Comparison of ENCODE assay signal across 36 cellular contexts in genomic region chr20:43138061-43138860, GRCh38. TPM values are rescaled to one million over a fixed set of nuclear protein-coding genes. Genes with fewer than 3 reads are reported as not detected.
DNase-seq lines count a peak whose midpoint lies in the region; ATAC-seq and TF ChIP-seq lines count a peak whose summit lies in the region.
"Had no signal": no experiment of that assay in that cellular context is flagged by ENCODE, and none has a peak within 500 bp of the region (broad histone marks: within the 10 kb centered on the region; RNA-seq: fewer than 3 reads in every experiment).

No MANE protein-coding gene starts in this region.

- H3K9me3 ChIP-seq in right cardiac atrium (ENCODE audit: control insufficient read depth, low read length) (no peaks in the 10 kb centered on the region), neural progenitor cell (ENCODE audit: low read depth) (no peaks in the 10 kb centered on the region), MM.1S (replicated peaks; ENCODE audit: insufficient read depth, low read length) (no peaks in the 10 kb centered on the region), testis (no peaks in the 10 kb centered on the region)
- H3K9me3 ChIP-seq: A549, ascending aorta, suprapubic skin had no signal

- intact Hi-C loops in right cardiac atrium (cut with DNase I) (no loop called here), left ventricle myocardium superior (cut with micrococcal nuclease) (no loop called here), testis (cut with DNase I; ENCODE audit: low total_unique reads) (no loop called here)

- peaks cover 4% of the 10 kb centered on the region for H3K4me1 Mint-ChIP-seq in neural progenitor cell
- H3K4me1 Mint-ChIP-seq: activated CD4-positive, alpha-beta T cell treated with anti-CD3 and anti-CD28 coated beads, Interleukin-2, amount 10 ng/mL, durations not matched to agents 24 days and 14 days; naive B cell had no signal

- DNase-seq in right cardiac atrium (peak; percentile 44 to 76 (median 67)), left ventricle myocardium superior (no peak), neural progenitor cell (ENCODE audit: low spot score) (no peak), MM.1S (no peak), HPDE6-E6E7 (ENCODE audit: extremely low spot score) (no peak), testis (no peak)
- DNase-seq: activated CD4-positive, alpha-beta T cell treated with anti-CD3 and anti-CD28 coated beads, Interleukin-2, amount 10 ng/mL, durations not matched to agents 24 days and 14 days; activated effector memory CD4-positive, alpha-beta T cell treated with anti-CD3 and anti-CD28 coated beads, Interleukin-2, amount 50 U/mL, for 16 hours; activated naive CD8-positive, alpha-beta T cell treated with anti-CD3 and anti-CD28 coated beads, Interleukin-2, amount 10 ng/mL, durations not matched to agents 7 days and 5 days; CD4-positive, alpha-beta T cell; cortex of kidney; DMS53; effector memory CD8-positive, alpha-beta T cell; H9; Kasumi-1; MV-4-11; naive B cell; NCI-H1436; NCI-H2081; NCI-H226; NCI-H526 treated with DMSO at 0.1 percent for 48 hours; PC-3; SHP77 treated with DMSO at 0.1 percent for 48 hours; stimulated activated naive CD4-positive, alpha-beta T cell had no signal

- H3K9me3 Mint-ChIP-seq in neural progenitor cell = no peaks in the 10 kb centered on the region
- H3K9me3 Mint-ChIP-seq: activated CD4-positive, alpha-beta T cell treated with anti-CD3 and anti-CD28 coated beads, Interleukin-2, amount 10 ng/mL, durations not matched to agents 24 days and 14 days; activated naive CD8-positive, alpha-beta T cell treated with anti-CD3 and anti-CD28 coated beads, Interleukin-2, amount 10 ng/mL, durations not matched to agents 7 days and 5 days; CD4-positive, alpha-beta T cell; H9; T-helper 2 cell treated with Interferon-gamma antibody and Interleukin-4, amounts not matched to agents 5 μg/mL and 100 μg/mL, for 36 hours had no signal

- ATAC-seq in right cardiac atrium (peak; percentile 43 to 55), left ventricle myocardium superior (no peak), esophagus mucosa (peak; percentile 33), GM21825 (IDR thresholded peaks at IDR 0.05; ENCODE audit: unreplicated experiment) (no peak)
- ATAC-seq: A549; effector memory CD8-positive, alpha-beta T cell; PC-3 had no signal

- no peak overlapping the region for H3K4me3 Mint-ChIP-seq in neural progenitor cell
- H3K4me3 Mint-ChIP-seq: activated CD4-positive, alpha-beta T cell treated with anti-CD3 and anti-CD28 coated beads, Interleukin-2, amount 10 ng/mL, durations not matched to agents 24 days and 14 days; activated naive CD8-positive, alpha-beta T cell treated with anti-CD3 and anti-CD28 coated beads, Interleukin-2, amount 10 ng/mL, durations not matched to agents 7 days and 5 days; CD4-positive, alpha-beta T cell; effector memory CD8-positive, alpha-beta T cell; H9; naive B cell; T-helper 2 cell treated with Interferon-gamma antibody and Interleukin-4, amounts not matched to agents 5 μg/mL and 100 μg/mL, for 36 hours had no signal

- peak overlapping the region; percentile 9 for H3K27ac Mint-ChIP-seq in neural progenitor cell
- H3K27ac Mint-ChIP-seq: activated CD4-positive, alpha-beta T cell treated with anti-CD3 and anti-CD28 coated beads, Interleukin-2, amount 10 ng/mL, durations not matched to agents 24 days and 14 days; activated naive CD8-positive, alpha-beta T cell treated with anti-CD3 and anti-CD28 coated beads, Interleukin-2, amount 10 ng/mL, durations not matched to agents 7 days and 5 days; CD4-positive, alpha-beta T cell; effector memory CD8-positive, alpha-beta T cell; T-helper 2 cell treated with Interferon-gamma antibody and Interleukin-4, amounts not matched to agents 5 μg/mL and 100 μg/mL, for 36 hours had no signal

- H3K4me1 ChIP-seq in right cardiac atrium (ENCODE audit: control insufficient read depth, insufficient read depth, low read length) (no peaks in the 10 kb centered on the region), neural progenitor cell (no peaks in the 10 kb centered on the region), MM.1S (ENCODE audit: low read length) (no peaks in the 10 kb centered on the region), testis (no peaks in the 10 kb centered on the region)
- H3K4me1 ChIP-seq: A549, ascending aorta, suprapubic skin had no signal

- H3K27ac ChIP-seq in right cardiac atrium (ENCODE audit: low read length) = no peak overlapping the region
- no peak overlapping the region for H3K27ac ChIP-seq in neural progenitor cell
- no peak overlapping the region for H3K27ac ChIP-seq in MM.1S (ENCODE audit: low read length)
- H3K27ac ChIP-seq in testis = no peak overlapping the region
- H3K27ac ChIP-seq: A549, ascending aorta, cardiac muscle cell, suprapubic skin, VCaP had no signal

- H3K9ac ChIP-seq in neural progenitor cell (no peak overlapping the region), MM.1S (ENCODE audit: low read length) (no peak overlapping the region)

- 71% methylated on average over 17 of the region's 17 CpGs for WGBS in right cardiac atrium
- 87 to 93% methylated on average over 9 to 17 of the region's 17 CpGs for WGBS in testis, 2 donors

- no peaks in the 10 kb centered on the region for H3K9me2 ChIP-seq in MM.1S (replicated peaks; ENCODE audit: insufficient read depth, low read length)

- H3K36me3 ChIP-seq in neural progenitor cell (no peaks in the 10 kb centered on the region), MM.1S (replicated peaks; ENCODE audit: insufficient read depth, low read length) (no peaks in the 10 kb centered on the region), testis (ENCODE audit: low read depth, missing control alignments) (no peaks in the 10 kb centered on the region)
- H3K36me3 ChIP-seq: ascending aorta, cardiac muscle cell, suprapubic skin had no signal

- no peaks in the 10 kb centered on the region for H4K20me1 ChIP-seq in neural progenitor cell (ENCODE audit: low read depth)
- no peaks in the 10 kb centered on the region for H4K20me1 ChIP-seq in MM.1S (ENCODE audit: insufficient read depth, low read length)

- peaks cover 2% of the 10 kb centered on the region for H3K27me3 Mint-ChIP-seq in neural progenitor cell (ENCODE audit: insufficient read depth, low read depth)
- H3K27me3 Mint-ChIP-seq: activated CD4-positive, alpha-beta T cell treated with anti-CD3 and anti-CD28 coated beads, Interleukin-2, amount 10 ng/mL, durations not matched to agents 24 days and 14 days; activated naive CD8-positive, alpha-beta T cell treated with anti-CD3 and anti-CD28 coated beads, Interleukin-2, amount 10 ng/mL, durations not matched to agents 7 days and 5 days; naive B cell had no signal

- H3K4me3 ChIP-seq in right cardiac atrium (ENCODE audit: low read length) (no peak overlapping the region), neural progenitor cell (no peak overlapping the region), MM.1S (ENCODE audit: low read length) (no peak overlapping the region), testis (no peak overlapping the region)
- H3K4me3 ChIP-seq: A549, ascending aorta, cardiac muscle cell, skin epidermis, suprapubic skin had no signal

- H2AFZ ChIP-seq in neural progenitor cell (replicated peaks) (no peak overlapping the region), MM.1S (ENCODE audit: low read length) (no peak overlapping the region)

- H3K36me3 Mint-ChIP-seq in neural progenitor cell = no peaks in the 10 kb centered on the region
- H3K36me3 Mint-ChIP-seq: activated naive CD8-positive, alpha-beta T cell treated with anti-CD3 and anti-CD28 coated beads, Interleukin-2, amount 10 ng/mL, durations not matched to agents 7 days and 5 days; naive B cell had no signal

- H3K4me2 ChIP-seq in neural progenitor cell = no peak overlapping the region
- no peak overlapping the region for H3K4me2 ChIP-seq in MM.1S (ENCODE audit: low read depth, low read length)
- H3K4me2 ChIP-seq: A549 had no signal

- H3F3A ChIP-seq in neural progenitor cell (ENCODE audit: low read depth) (no peaks in the 10 kb centered on the region), MM.1S (ENCODE audit: insufficient read depth, low read length) (no peaks in the 10 kb centered on the region)

- TF ChIP-seq CTCF in neural progenitor cell (IDR thresholded peaks at IDR 0.05) (no peak), MM.1S (IDR thresholded peaks at IDR 0.05; ENCODE audit: low read length) (no peak), testis (IDR thresholded peaks at IDR 0.05) (no peak)

- H3K79me2 ChIP-seq in neural progenitor cell (ENCODE audit: low read depth) (no peaks in the 10 kb centered on the region), MM.1S (ENCODE audit: low read length) (no peaks in the 10 kb centered on the region)

- H3K27me3 ChIP-seq in right cardiac atrium (ENCODE audit: control insufficient read depth, insufficient read depth) (no peaks in the 10 kb centered on the region), neural progenitor cell (no peaks in the 10 kb centered on the region), MM.1S (replicated peaks; ENCODE audit: insufficient read depth, low read length) (no peaks in the 10 kb centered on the region), testis (no peaks in the 10 kb centered on the region)
- H3K27me3 ChIP-seq: ascending aorta, cardiac muscle cell, suprapubic skin had no signal

- no peak for TF ChIP-seq POLR2A in testis (IDR thresholded peaks at IDR 0.05)

RNA-seq across cellular contexts. Expression of gene PTPRT, which starts 51.4 kb away (rescaled TPM):
- total RNA-seq in right cardiac atrium (under 1 TPM; 0.06 to 0.40 (median 0.20) TPM), left ventricle myocardium superior (0.10 TPM), esophagus mucosa (0.08 TPM), neural progenitor cell (ENCODE audit: low replicate concordance) (0.37 and 1.1 TPM in 2 replicates), testis (1 to 10 TPM; 2.3 TPM)
- polyA plus RNA-seq in right cardiac atrium (0.07 TPM), testis (ENCODE audit: insufficient read depth, low read depth, low replicate concordance) (2.5 TPM)
- total RNA-seq: activated CD4-positive, alpha-beta T cell treated with anti-CD3 and anti-CD28 coated beads, Interleukin-2, amount 10 ng/mL, durations not matched to agents 24 days and 14 days; activated CD8-positive, alpha-beta memory T cell treated with anti-CD3 and anti-CD28 coated beads for 36 hours; activated naive CD8-positive, alpha-beta T cell treated with anti-CD3 and anti-CD28 coated beads, Interleukin-2, amount 10 ng/mL, durations not matched to agents 7 days and 5 days; CD4-positive, alpha-beta T cell; epithelial cell of proximal tubule; PC-3; renal cortical epithelial cell had no signal
- polyA plus RNA-seq: A549 had no signal

Comparison
In these comparisons a context has a peak if more than half of its experiments do, and no peak if none do; other contexts are left out.
1. ATAC-seq: peak in right cardiac atrium (2 of 2) and esophagus mucosa (single experiment); none in left ventricle myocardium superior (single experiment) and GM21825 (single experiment).
2. DNase-seq: peak in right cardiac atrium (3 of 3); none in left ventricle myocardium superior (single experiment), neural progenitor cell (single experiment), MM.1S (single experiment), HPDE6-E6E7 (single experiment) and testis (single experiment).